ENCODE assay signal across 8 cellular contexts in genomic region chr14:75307700-75308379, GRCh38. TPM values are rescaled to one million over a fixed set of nuclear protein-coding genes. Genes with fewer than 3 reads are reported as not detected.
DNase-seq lines count a peak whose midpoint lies in the region; ATAC-seq and TF ChIP-seq lines count a peak whose summit lies in the region.

No MANE protein-coding gene starts in this region.

- TF ChIP-seq CTCF in BE2C (IDR thresholded peaks at IDR 0.05; ENCODE audit: low read depth, low read length): peak; percentile 95

- DNase-seq in BE2C (peak; percentile 91), HEK293T (ENCODE audit: extremely low spot score) (peak; percentile 75), NCI-H510A (lab: John Stamatoyannopoulos, UW) (peak; percentile 51), cerebellum (ENCODE audit: low spot score) (peak; percentile 79), left kidney (ENCODE audit: low read depth, low spot score) (peak; percentile 94)
- DNase-seq in activated CD4-positive, alpha-beta T cell treated with anti-CD3 and anti-CD28 coated beads for 24 hours (ENCODE audit: low read depth in 2 of 2): peak; percentile 70 to 72
- DNase-seq in stimulated activated CD4-positive, alpha-beta T cell treated with anti-CD3 and anti-CD28 coated beads, Interleukin-4, amount 100 ng/mL, for 4 hours: peak; percentile 55 to 71

- no peak overlapping the region for H3K4me3 ChIP-seq in BE2C (ENCODE audit: low read depth, low read length)

- no peaks in the 10 kb centered on the region for H3K4me1 ChIP-seq in BE2C

- CTCF ChIA-PET in HEK293T (lab: Yijun Ruan, JAX): interaction anchor here (0.6 to 5.9 kb wide), 6 partner anchors 65 to 254 kb away, joined by 3 to 48 read pairs (median 4); no protein-coding TSS in a partner anchor

- ATAC-seq in HG03469 (IDR thresholded peaks at IDR 0.05; ENCODE audit: unreplicated experiment): no peak

- no peaks in the 10 kb centered on the region for H3K9me3 ChIP-seq in BE2C

- no peaks in the 10 kb centered on the region for H3K27me3 ChIP-seq in BE2C

- H3K36me3 ChIP-seq in BE2C: no peaks in the 10 kb centered on the region

- POLR2A ChIA-PET in HEK293T (lab: Yijun Ruan, JAX): no interaction called here

TF ChIP-seq in HEK293T, 16 proteins besides CTCF, POLR2A, EP300 and RAD21:
- TF ChIP-seq BHLHE40 (IDR thresholded peaks at IDR 0.05; ENCODE audit: borderline replicate concordance) (no peak), L3MBTL2 (conservative IDR thresholded peaks at IDR 0.05) (no peak), SUZ12 (IDR thresholded peaks at IDR 0.05) (no peak), CTBP1 (IDR thresholded peaks at IDR 0.05; ENCODE audit: borderline replicate concordance) (no peak), ARNT (IDR thresholded peaks at IDR 0.05) (no peak), ELF4 (IDR thresholded peaks at IDR 0.05) (no peak), FOXM1 (IDR thresholded peaks at IDR 0.05; ENCODE audit: borderline replicate concordance) (no peak), NFRKB (IDR thresholded peaks at IDR 0.05) (no peak)
- TF ChIP-seq, protein P1, sequence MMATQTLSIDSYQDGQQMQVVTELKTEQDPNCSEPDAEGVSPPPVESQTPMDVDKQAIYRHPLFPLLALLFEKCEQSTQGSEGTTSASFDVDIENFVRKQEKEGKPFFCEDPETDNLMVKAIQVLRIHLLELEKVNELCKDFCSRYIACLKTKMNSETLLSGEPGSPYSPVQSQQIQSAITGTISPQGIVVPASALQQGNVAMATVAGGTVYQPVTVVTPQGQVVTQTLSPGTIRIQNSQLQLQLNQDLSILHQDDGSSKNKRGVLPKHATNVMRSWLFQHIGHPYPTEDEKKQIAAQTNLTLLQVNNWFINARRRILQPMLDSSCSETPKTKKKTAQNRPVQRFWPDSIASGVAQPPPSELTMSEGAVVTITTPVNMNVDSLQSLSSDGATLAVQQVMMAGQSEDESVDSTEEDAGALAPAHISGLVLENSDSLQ (IDR thresholded peaks at IDR 0.05): no peak

RNA-seq across cellular contexts. Expression of gene FOS, which starts 29.2 kb away (rescaled TPM):
- 5.2 TPM for polyA plus RNA-seq in BE2C (2012; ENCODE audit: insufficient read depth, insufficient read length, low read depth)
- total RNA-seq in cerebellum: 36.3 TPM
